In the genomic region with DNA sequence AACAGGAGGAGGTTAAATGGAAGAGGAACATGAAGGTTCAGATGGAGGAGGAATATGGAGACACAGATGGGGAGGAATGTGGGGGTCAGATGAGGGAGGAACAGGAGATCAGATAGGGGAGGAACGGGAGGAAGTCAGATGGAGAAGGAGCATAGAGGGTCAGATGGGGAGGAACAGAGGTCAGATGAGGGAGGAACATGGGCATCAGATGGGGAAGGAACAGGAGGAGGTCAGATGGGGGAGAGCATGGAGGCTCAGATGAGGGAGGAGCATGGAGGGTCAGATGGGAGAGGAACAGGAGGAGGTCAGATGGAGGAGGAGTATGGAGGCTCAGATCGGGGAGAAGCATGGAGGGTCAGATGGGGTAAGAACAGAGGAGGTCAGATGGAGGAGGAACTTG, we compare ENCODE assay signal across 28 cellular contexts.
"Had no signal": no experiment of that assay in that cellular context is flagged by ENCODE, and none has a peak within 500 bp of the region (broad histone marks: within the 10 kb centered on the region; RNA-seq: fewer than 3 reads in every experiment).

No MANE protein-coding gene starts in this region.

- H3K4me1 Mint-ChIP-seq: stimulated activated naive B cell treated with anti-CD40 and anti-IgM and Interleukin-4, amounts not matched to agents 10 μg/mL and 1 μg/mL and 100 μg/mL, for 72 hours had no signal

- H3K36me3 ChIP-seq: gastrocnemius medialis, neutrophil, pancreas, sigmoid colon, thoracic aorta, tibial nerve, upper lobe of right lung, uterus had no signal

- H3K27ac ChIP-seq: dorsolateral prefrontal cortex, epithelial cell of prostate, gastrocnemius medialis, neutrophil, pancreas, sigmoid colon, thoracic aorta, tibial nerve, upper lobe of right lung, uterus had no signal

- H3K9me3 Mint-ChIP-seq: mesothelial cell of epicardium; natural killer cell treated with Interleukin-12 subunit alpha and Interleukin-12 subunit beta and Interleukin-15 and Interleukin-18, amount 100 ng/mL, for 72 hours; neural crest cell; stimulated activated naive B cell treated with anti-CD40 and anti-IgM and Interleukin-4, amounts not matched to agents 10 μg/mL and 1 μg/mL and 100 μg/mL, for 72 hours; stimulated activated naive CD8-positive, alpha-beta T cell treated with anti-CD3 and anti-CD28 coated beads, Interleukin-15, Interleukin-2, amounts not matched to agents 100 ng/mL and 50 ng/mL, for 24 hours had no signal

- H3K4me1 ChIP-seq: gastrocnemius medialis, pancreas, upper lobe of right lung had no signal

- DNase-seq: dorsolateral prefrontal cortex; effector CD4-positive, alpha-beta T cell; endodermal cell; foreskin fibroblast; gastrocnemius medialis; kidney; mucosa of descending colon; naive B cell; pancreas; sigmoid colon; stimulated activated CD4-positive, alpha-beta T cell treated with anti-CD3 and anti-CD28 coated beads, Interleukin-4, amount 100 ng/mL, for 4 hours; stimulated activated naive B cell treated with anti-CD40 and anti-IgM and Interleukin-4, amounts not matched to agents 10 μg/mL and 1 μg/mL and 100 μg/mL, for 72 hours; upper lobe of right lung; uterus had no signal

- H3K27me3 ChIP-seq: uterus had no signal

- H3K27ac Mint-ChIP-seq: endodermal cell; memory B cell; mesothelial cell of epicardium; natural killer cell treated with Interleukin-12 subunit alpha and Interleukin-12 subunit beta and Interleukin-15 and Interleukin-18, amount 100 ng/mL, for 72 hours; progenitor cell of endocrine pancreas; stimulated activated naive B cell treated with anti-CD40 and anti-IgM and Interleukin-4, amounts not matched to agents 10 μg/mL and 1 μg/mL and 100 μg/mL, for 72 hours; stimulated activated naive CD8-positive, alpha-beta T cell treated with anti-CD3 and anti-CD28 coated beads, Interleukin-15, Interleukin-2, amounts not matched to agents 100 ng/mL and 50 ng/mL, for 24 hours had no signal

- ATAC-seq: esophagus mucosa; gastrocnemius medialis; left lobe of liver; mucosa of descending colon; natural killer cell treated with Interleukin-12 subunit alpha and Interleukin-12 subunit beta and Interleukin-15 and Interleukin-18, amount 100 ng/mL, for 72 hours; pancreas; stimulated activated naive B cell treated with anti-CD40 and anti-IgM and Interleukin-4, amounts not matched to agents 10 μg/mL and 1 μg/mL and 100 μg/mL, for 72 hours; upper lobe of right lung had no signal

- H3K36me3 Mint-ChIP-seq: mesothelial cell of epicardium; natural killer cell treated with Interleukin-12 subunit alpha and Interleukin-12 subunit beta and Interleukin-15 and Interleukin-18, amount 100 ng/mL, for 72 hours; stimulated activated naive B cell treated with anti-CD40 and anti-IgM and Interleukin-4, amounts not matched to agents 10 μg/mL and 1 μg/mL and 100 μg/mL, for 72 hours had no signal

- FAIRE-seq: colon, kidney, pancreas had no signal

- H3K4me3 Mint-ChIP-seq: endodermal cell; memory B cell; mesothelial cell of epicardium; naive B cell; natural killer cell treated with Interleukin-12 subunit alpha and Interleukin-12 subunit beta and Interleukin-15 and Interleukin-18, amount 100 ng/mL, for 72 hours; neural crest cell; stimulated activated naive B cell treated with anti-CD40 and anti-IgM and Interleukin-4, amounts not matched to agents 10 μg/mL and 1 μg/mL and 100 μg/mL, for 72 hours; stimulated activated naive CD8-positive, alpha-beta T cell treated with anti-CD3 and anti-CD28 coated beads, Interleukin-15, Interleukin-2, amounts not matched to agents 100 ng/mL and 50 ng/mL, for 24 hours had no signal

- H3K9me3 ChIP-seq: gastrocnemius medialis, mucosa of descending colon, neutrophil, pancreas, sigmoid colon, thoracic aorta, tibial nerve, upper lobe of right lung, uterus had no signal

- H3K4me3 ChIP-seq: dorsolateral prefrontal cortex, gastrocnemius medialis, lung, mucosa of descending colon, pancreas, sigmoid colon, thoracic aorta, tibial nerve, upper lobe of right lung, uterus had no signal
